20 cellular contexts compared by ENCODE assay signal in genomic region chr6:16146028-16146427, GRCh38. TPM values are rescaled to one million over a fixed set of nuclear protein-coding genes. Genes with fewer than 3 reads are reported as not detected.
DNase-seq lines count a peak whose midpoint lies in the region; ATAC-seq and TF ChIP-seq lines count a peak whose summit lies in the region.
"Had no signal": no experiment of that assay in that cellular context is flagged by ENCODE, and none has a peak within 500 bp of the region (broad histone marks: within the 10 kb centered on the region; RNA-seq: fewer than 3 reads in every experiment).

No MANE protein-coding gene starts in this region.

- CTCF ChIA-PET in T-cell (lab: Charles Lee), result interaction anchor here in 1 of 2 donors (0.7 to 1.4 kb wide), 2 partner anchors 18 to 37 kb away, joined by 3 to 4 read pairs; no protein-coding TSS in a partner anchor

- H3K4me3 Mint-ChIP-seq in chondrocyte (ENCODE audit: unreplicated experiment) (no peak overlapping the region), osteocyte (ENCODE audit: unreplicated experiment) (peak overlapping the region; percentile 39), T-cell (no peak overlapping the region)
- H3K4me3 Mint-ChIP-seq: activated naive CD8-positive, alpha-beta T cell treated with anti-CD3 and anti-CD28 coated beads, Interleukin-2, amount 50 U/mL, for 24 hours; GM23338 had no signal

- TF ChIP-seq CTCF in 22Rv1 (IDR thresholded peaks at IDR 0.05) (no peak), chondrocyte (IDR thresholded peaks at IDR 0.05) (no peak), osteocyte (IDR thresholded peaks at IDR 0.05) (no peak)

- H3K36me3 Mint-ChIP-seq in chondrocyte (ENCODE audit: low read depth) (peaks cover 54% of the 10 kb centered on the region), osteocyte (ENCODE audit: unreplicated experiment) (peaks cover 95% of the 10 kb centered on the region), T-cell (peaks cover 89% of the 10 kb centered on the region)

- H3K27ac ChIP-seq in 22Rv1, result peak overlapping the region; percentile 42
- H3K27ac ChIP-seq: lower lobe of right lung, tibial artery had no signal

- no peak for ATAC-seq in T-cell (replicated peaks in 1 of 4)
- ATAC-seq in GM19328 (IDR thresholded peaks at IDR 0.05; ENCODE audit: unreplicated experiment), result no peak
- ATAC-seq: activated naive CD8-positive, alpha-beta T cell treated with anti-CD3 and anti-CD28 coated beads, Interleukin-2, amount 50 U/mL, for 24 hours; GM23338 had no signal

- H3K27me3 Mint-ChIP-seq in chondrocyte (ENCODE audit: low read depth) (no peaks in the 10 kb centered on the region), osteocyte (ENCODE audit: unreplicated experiment) (no peaks in the 10 kb centered on the region), T-cell (no peaks in the 10 kb centered on the region)
- H3K27me3 Mint-ChIP-seq: activated naive CD8-positive, alpha-beta T cell treated with anti-CD3 and anti-CD28 coated beads, Interleukin-2, amount 50 U/mL, for 24 hours; CD4-positive, alpha-beta memory T cell had no signal

- H3K27ac Mint-ChIP-seq in chondrocyte (ENCODE audit: unreplicated experiment), result peak overlapping the region; percentile 91
- H3K27ac Mint-ChIP-seq in osteocyte (ENCODE audit: unreplicated experiment), result peak overlapping the region; percentile 92
- no peak overlapping the region for H3K27ac Mint-ChIP-seq in T-cell
- H3K27ac Mint-ChIP-seq: activated naive CD8-positive, alpha-beta T cell treated with anti-CD3 and anti-CD28 coated beads, Interleukin-2, amount 50 U/mL, for 24 hours; GM23338 had no signal

- POLR2A ChIA-PET in T-cell (lab: Charles Lee), result interaction anchor here (0.8 to 2.1 kb wide), 2 partner anchors 9 to 12 kb away, joined by 3 to 12 read pairs; no protein-coding TSS in a partner anchor

- H3K9me3 Mint-ChIP-seq in chondrocyte (ENCODE audit: low read depth) (peaks cover 5% of the 10 kb centered on the region), osteocyte (ENCODE audit: unreplicated experiment) (peaks cover 4% of the 10 kb centered on the region), T-cell (no peaks in the 10 kb centered on the region)
- H3K9me3 Mint-ChIP-seq: activated naive CD8-positive, alpha-beta T cell treated with anti-CD3 and anti-CD28 coated beads, Interleukin-2, amount 50 U/mL, for 24 hours; brain; GM23338; immature natural killer cell had no signal

- peak; percentile 67 for DNase-seq in Daoy (ENCODE audit: low read depth)
- no peak for DNase-seq in chondrocyte (ENCODE audit: low spot score)
- no peak for DNase-seq in osteocyte (ENCODE audit: extremely low spot score, unreplicated experiment)
- DNase-seq in T-cell, result no peak
- DNase-seq in NCI-H446 treated with DMSO at 0.1 percent for 48 hours (lab: John Stamatoyannopoulos, UW), result no peak
- DNase-seq in NCI-H1417 treated with DMSO at 0.1 percent for 48 hours (lab: John Stamatoyannopoulos, UW), result no peak
- DNase-seq: activated CD4-positive, alpha-beta T cell treated with anti-CD3 and anti-CD28 coated beads for 48 hours; activated naive CD8-positive, alpha-beta T cell treated with anti-CD3 and anti-CD28 coated beads, Interleukin-2, amount 50 U/mL, for 24 hours; CD4-positive, alpha-beta memory T cell; cortex of kidney; DMS79; immature natural killer cell; lower lobe of right lung; NCI-H226; sigmoid colon; tibial artery had no signal

- H3K4me1 Mint-ChIP-seq in chondrocyte (ENCODE audit: low read depth) (peaks cover 31% of the 10 kb centered on the region), osteocyte (ENCODE audit: unreplicated experiment) (peaks cover 43% of the 10 kb centered on the region), T-cell (peaks cover 35 to 43% (median 38%) of the 10 kb centered on the region in 3 donors)

RNA-seq across cellular contexts. Expression of gene MYLIP, which starts 17.1 kb away (rescaled TPM):
- total RNA-seq in Daoy (2014; rRNA removed; shearing (Covaris generic)), result 10.5 and 11.4 TPM in 2 replicates
- total RNA-seq in chondrocyte (15.9 to 23.1 TPM (median 16.6 TPM) in 3 replicates), osteocyte (55.1 and 58.5 TPM in 2 replicates), T-cell (100 to 1,000 TPM in 2 of 5 donors, 10 to 100 TPM in 3; 18.4 to 210 (median 19.9) TPM)

Comparison
In these comparisons a context has a peak if more than half of its experiments do, and no peak if none do; other contexts are left out.
1. H3K27ac Mint-ChIP-seq: peak in chondrocyte (single experiment) and osteocyte (single experiment); none in T-cell (0 of 2).